Comparison of ENCODE assay signal across 1 cellular context in the genomic region with DNA sequence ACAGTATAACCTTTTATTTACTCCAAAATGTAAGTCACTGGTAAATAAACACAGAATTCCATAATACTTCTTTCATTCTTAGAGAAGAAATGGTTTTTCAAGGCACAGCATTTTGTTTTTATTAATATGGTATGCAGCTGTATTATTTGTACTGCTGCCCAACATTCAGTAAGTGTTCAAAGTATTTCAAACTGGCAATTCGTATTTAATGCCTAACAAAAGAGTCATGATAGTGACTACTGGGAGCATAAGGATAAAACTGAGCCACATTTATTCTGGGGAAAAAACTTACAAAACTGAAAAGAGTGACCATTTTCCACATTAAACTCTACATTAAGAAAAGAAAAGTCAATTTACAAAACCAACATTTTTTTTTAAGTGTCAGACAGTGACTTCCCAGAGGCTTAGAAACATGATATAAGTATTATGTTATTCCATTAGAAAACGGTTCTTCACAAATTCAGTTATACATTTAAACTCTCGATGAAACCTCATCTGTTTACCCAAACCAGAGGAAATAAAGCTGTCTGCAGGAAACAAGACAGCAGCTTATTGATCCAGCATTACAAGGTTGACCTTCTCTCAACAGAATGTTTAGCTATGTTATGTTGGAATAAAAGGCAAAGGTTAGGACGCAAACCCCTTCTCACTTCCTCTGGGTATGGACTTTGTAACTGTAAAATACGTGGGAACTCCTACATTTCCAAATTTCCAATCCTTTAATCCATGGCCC.
A peak's percentile ranks its signal among the peaks of the same experiment; 100 is the strongest.
TF ChIP-seq lines count a peak whose summit lies in the region.

No MANE protein-coding gene starts in this region.

TF ChIP-seq in HepG2, 621 proteins besides CTCF, POLR2A, EP300 and RAD21 (continued from another document and continues in another):
- TF ChIP-seq, protein P1, sequence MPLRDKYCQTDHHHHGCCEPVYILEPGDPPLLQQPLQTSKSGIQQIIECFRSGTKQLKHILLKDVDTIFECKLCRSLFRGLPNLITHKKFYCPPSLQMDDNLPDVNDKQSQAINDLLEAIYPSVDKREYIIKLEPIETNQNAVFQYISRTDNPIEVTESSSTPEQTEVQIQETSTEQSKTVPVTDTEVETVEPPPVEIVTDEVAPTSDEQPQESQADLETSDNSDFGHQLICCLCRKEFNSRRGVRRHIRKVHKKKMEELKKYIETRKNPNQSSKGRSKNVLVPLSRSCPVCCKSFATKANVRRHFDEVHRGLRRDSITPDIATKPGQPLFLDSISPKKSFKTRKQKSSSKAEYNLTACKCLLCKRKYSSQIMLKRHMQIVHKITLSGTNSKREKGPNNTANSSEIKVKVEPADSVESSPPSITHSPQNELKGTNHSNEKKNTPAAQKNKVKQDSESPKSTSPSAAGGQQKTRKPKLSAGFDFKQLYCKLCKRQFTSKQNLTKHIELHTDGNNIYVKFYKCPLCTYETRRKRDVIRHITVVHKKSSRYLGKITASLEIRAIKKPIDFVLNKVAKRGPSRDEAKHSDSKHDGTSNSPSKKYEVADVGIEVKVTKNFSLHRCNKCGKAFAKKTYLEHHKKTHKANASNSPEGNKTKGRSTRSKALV (CRISPR knock-in tag; IDR thresholded peaks at IDR 0.05): no peak; the same call in 1 of the 2 replicates
- TF ChIP-seq MIER2 (CRISPR knock-in tag; IDR thresholded peaks at IDR 0.05) (peak; percentile 79), KLF15 (CRISPR knock-in tag; IDR thresholded peaks at IDR 0.05; ENCODE audit: borderline replicate concordance) (no peak), BRD4 (CRISPR knock-in tag; IDR thresholded peaks at IDR 0.05) (0 out of 2 replicates have a peak, but pooled peaks have one; percentile 37), RARG (CRISPR knock-in tag; IDR thresholded peaks at IDR 0.05; ENCODE audit: low read depth) (no peak), ZNF572 (CRISPR knock-in tag; IDR thresholded peaks at IDR 0.05) (no peak), RORA (CRISPR knock-in tag; IDR thresholded peaks at IDR 0.05) (no peak), JUNB (CRISPR knock-in tag; IDR thresholded peaks at IDR 0.05; ENCODE audit: borderline replicate concordance) (no peak), ZNF605 (CRISPR knock-in tag; IDR thresholded peaks at IDR 0.05) (no peak), SRF (IDR thresholded peaks at IDR 0.05; ENCODE audit: low read depth, low read length) (no peak), ZSCAN30 (CRISPR knock-in tag; IDR thresholded peaks at IDR 0.05) (no peak; the same call in 1 of the 2 replicates), SMYD3 (CRISPR knock-in tag; IDR thresholded peaks at IDR 0.05) (peak; percentile 69; the same call in 1 of the 2 replicates), ETV6 (CRISPR knock-in tag; conservative IDR thresholded peaks at IDR 0.05) (peak; percentile 92), HMG20B (CRISPR knock-in tag; conservative IDR thresholded peaks at IDR 0.05) (peak; percentile 87), MBNL3 (CRISPR knock-in tag; conservative IDR thresholded peaks at IDR 0.05) (no peak), ZKSCAN1 (IDR thresholded peaks at IDR 0.05; ENCODE audit: low read length) (no peak), KDM6A (CRISPR knock-in tag; IDR thresholded peaks at IDR 0.05; ENCODE audit: low read depth) (peak; percentile 97), ZNF382 (CRISPR knock-in tag; IDR thresholded peaks at IDR 0.05; ENCODE audit: borderline replicate concordance) (no peak), NPAS2 (CRISPR knock-in tag; IDR thresholded peaks at IDR 0.05; ENCODE audit: borderline replicate concordance) (no peak), ZNF33B (CRISPR knock-in tag; IDR thresholded peaks at IDR 0.05) (no peak), TGIF2 (CRISPR knock-in tag; IDR thresholded peaks at IDR 0.05) (no peak), ZNF510 (CRISPR knock-in tag; IDR thresholded peaks at IDR 0.05; ENCODE audit: low read depth) (peak; percentile 61; the same call in 1 of the 2 replicates)
- TF ChIP-seq, protein P2, sequence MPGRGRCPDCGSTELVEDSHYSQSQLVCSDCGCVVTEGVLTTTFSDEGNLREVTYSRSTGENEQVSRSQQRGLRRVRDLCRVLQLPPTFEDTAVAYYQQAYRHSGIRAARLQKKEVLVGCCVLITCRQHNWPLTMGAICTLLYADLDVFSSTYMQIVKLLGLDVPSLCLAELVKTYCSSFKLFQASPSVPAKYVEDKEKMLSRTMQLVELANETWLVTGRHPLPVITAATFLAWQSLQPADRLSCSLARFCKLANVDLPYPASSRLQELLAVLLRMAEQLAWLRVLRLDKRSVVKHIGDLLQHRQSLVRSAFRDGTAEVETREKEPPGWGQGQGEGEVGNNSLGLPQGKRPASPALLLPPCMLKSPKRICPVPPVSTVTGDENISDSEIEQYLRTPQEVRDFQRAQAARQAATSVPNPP (CRISPR knock-in tag; IDR thresholded peaks at IDR 0.05): 0 out of 2 replicates have a peak, but pooled peaks have one; percentile 36
- TF ChIP-seq, protein P3, sequence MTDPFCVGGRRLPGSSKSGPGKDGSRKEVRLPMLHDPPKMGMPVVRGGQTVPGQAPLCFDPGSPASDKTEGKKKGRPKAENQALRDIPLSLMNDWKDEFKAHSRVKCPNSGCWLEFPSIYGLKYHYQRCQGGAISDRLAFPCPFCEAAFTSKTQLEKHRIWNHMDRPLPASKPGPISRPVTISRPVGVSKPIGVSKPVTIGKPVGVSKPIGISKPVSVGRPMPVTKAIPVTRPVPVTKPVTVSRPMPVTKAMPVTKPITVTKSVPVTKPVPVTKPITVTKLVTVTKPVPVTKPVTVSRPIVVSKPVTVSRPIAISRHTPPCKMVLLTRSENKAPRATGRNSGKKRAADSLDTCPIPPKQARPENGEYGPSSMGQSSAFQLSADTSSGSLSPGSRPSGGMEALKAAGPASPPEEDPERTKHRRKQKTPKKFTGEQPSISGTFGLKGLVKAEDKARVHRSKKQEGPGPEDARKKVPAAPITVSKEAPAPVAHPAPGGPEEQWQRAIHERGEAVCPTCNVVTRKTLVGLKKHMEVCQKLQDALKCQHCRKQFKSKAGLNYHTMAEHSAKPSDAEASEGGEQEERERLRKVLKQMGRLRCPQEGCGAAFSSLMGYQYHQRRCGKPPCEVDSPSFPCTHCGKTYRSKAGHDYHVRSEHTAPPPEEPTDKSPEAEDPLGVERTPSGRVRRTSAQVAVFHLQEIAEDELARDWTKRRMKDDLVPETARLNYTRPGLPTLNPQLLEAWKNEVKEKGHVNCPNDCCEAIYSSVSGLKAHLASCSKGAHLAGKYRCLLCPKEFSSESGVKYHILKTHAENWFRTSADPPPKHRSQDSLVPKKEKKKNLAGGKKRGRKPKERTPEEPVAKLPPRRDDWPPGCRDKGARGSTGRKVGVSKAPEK (CRISPR knock-in tag; IDR thresholded peaks at IDR 0.05; ENCODE audit: borderline replicate concordance): no peak
- TF ChIP-seq, protein P4, sequence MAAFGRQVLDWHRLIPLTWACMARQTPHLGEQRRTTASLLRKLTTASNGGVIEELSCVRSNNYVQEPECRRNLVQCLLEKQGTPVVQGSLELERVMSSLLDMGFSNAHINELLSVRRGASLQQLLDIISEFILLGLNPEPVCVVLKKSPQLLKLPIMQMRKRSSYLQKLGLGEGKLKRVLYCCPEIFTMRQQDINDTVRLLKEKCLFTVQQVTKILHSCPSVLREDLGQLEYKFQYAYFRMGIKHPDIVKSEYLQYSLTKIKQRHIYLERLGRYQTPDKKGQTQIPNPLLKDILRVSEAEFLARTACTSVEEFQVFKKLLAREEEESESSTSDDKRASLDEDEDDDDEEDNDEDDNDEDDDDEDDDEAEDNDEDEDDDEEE (CRISPR knock-in tag; IDR thresholded peaks at IDR 0.05): no peak
- TF ChIP-seq, protein P5, sequence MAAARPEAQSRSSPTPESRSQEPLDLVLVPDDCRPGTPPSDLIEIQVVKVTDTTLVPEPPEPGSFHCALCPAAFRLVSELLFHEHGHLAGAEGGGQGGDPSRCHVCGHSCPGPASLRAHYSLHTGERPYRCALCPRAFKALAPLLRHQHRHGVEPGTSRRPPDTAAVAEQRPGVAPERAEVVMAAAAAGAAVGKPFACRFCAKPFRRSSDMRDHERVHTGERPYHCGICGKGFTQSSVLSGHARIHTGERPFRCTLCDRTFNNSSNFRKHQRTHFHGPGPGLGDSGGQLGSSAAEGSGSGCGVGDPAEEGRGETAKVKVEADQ (CRISPR knock-in tag; IDR thresholded peaks at IDR 0.05; ENCODE audit: borderline replicate concordance): 0 out of 2 replicates have a peak, but pooled peaks have one; percentile 44
- TF ChIP-seq, protein P6, sequence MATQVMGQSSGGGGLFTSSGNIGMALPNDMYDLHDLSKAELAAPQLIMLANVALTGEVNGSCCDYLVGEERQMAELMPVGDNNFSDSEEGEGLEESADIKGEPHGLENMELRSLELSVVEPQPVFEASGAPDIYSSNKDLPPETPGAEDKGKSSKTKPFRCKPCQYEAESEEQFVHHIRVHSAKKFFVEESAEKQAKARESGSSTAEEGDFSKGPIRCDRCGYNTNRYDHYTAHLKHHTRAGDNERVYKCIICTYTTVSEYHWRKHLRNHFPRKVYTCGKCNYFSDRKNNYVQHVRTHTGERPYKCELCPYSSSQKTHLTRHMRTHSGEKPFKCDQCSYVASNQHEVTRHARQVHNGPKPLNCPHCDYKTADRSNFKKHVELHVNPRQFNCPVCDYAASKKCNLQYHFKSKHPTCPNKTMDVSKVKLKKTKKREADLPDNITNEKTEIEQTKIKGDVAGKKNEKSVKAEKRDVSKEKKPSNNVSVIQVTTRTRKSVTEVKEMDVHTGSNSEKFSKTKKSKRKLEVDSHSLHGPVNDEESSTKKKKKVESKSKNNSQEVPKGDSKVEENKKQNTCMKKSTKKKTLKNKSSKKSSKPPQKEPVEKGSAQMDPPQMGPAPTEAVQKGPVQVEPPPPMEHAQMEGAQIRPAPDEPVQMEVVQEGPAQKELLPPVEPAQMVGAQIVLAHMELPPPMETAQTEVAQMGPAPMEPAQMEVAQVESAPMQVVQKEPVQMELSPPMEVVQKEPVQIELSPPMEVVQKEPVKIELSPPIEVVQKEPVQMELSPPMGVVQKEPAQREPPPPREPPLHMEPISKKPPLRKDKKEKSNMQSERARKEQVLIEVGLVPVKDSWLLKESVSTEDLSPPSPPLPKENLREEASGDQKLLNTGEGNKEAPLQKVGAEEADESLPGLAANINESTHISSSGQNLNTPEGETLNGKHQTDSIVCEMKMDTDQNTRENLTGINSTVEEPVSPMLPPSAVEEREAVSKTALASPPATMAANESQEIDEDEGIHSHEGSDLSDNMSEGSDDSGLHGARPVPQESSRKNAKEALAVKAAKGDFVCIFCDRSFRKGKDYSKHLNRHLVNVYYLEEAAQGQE (IDR thresholded peaks at IDR 0.05; ENCODE audit: borderline replicate concordance in 1 of 2, low read depth in 1 of 2, low read length in 2 of 2): peak in 1 of 2 experiments; percentile 78; a peak in 2 of 4 replicates
- TF ChIP-seq, protein P7, sequence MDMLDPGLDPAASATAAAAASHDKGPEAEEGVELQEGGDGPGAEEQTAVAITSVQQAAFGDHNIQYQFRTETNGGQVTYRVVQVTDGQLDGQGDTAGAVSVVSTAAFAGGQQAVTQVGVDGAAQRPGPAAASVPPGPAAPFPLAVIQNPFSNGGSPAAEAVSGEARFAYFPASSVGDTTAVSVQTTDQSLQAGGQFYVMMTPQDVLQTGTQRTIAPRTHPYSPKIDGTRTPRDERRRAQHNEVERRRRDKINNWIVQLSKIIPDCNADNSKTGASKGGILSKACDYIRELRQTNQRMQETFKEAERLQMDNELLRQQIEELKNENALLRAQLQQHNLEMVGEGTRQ (IDR thresholded peaks at IDR 0.05; ENCODE audit: low read depth, low read length): no peak
- TF ChIP-seq, protein P7 (CRISPR knock-in tag; IDR thresholded peaks at IDR 0.05; ENCODE audit: borderline replicate concordance): no peak
- TF ChIP-seq, protein P8, sequence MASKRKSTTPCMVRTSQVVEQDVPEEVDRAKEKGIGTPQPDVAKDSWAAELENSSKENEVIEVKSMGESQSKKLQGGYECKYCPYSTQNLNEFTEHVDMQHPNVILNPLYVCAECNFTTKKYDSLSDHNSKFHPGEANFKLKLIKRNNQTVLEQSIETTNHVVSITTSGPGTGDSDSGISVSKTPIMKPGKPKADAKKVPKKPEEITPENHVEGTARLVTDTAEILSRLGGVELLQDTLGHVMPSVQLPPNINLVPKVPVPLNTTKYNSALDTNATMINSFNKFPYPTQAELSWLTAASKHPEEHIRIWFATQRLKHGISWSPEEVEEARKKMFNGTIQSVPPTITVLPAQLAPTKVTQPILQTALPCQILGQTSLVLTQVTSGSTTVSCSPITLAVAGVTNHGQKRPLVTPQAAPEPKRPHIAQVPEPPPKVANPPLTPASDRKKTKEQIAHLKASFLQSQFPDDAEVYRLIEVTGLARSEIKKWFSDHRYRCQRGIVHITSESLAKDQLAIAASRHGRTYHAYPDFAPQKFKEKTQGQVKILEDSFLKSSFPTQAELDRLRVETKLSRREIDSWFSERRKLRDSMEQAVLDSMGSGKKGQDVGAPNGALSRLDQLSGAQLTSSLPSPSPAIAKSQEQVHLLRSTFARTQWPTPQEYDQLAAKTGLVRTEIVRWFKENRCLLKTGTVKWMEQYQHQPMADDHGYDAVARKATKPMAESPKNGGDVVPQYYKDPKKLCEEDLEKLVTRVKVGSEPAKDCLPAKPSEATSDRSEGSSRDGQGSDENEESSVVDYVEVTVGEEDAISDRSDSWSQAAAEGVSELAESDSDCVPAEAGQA (IDR thresholded peaks at IDR 0.05; ENCODE audit: low read depth): 0 out of 2 replicates have a peak, but pooled peaks have one; percentile 31
- TF ChIP-seq, protein P8 (CRISPR knock-in tag; IDR thresholded peaks at IDR 0.05; ENCODE audit: borderline replicate concordance): no peak
- TF ChIP-seq, protein P9, sequence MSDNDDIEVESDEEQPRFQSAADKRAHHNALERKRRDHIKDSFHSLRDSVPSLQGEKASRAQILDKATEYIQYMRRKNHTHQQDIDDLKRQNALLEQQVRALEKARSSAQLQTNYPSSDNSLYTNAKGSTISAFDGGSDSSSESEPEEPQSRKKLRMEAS (IDR thresholded peaks at IDR 0.05): peak; percentile 50; the same call in 1 of the 2 replicates
- TF ChIP-seq, protein P10, sequence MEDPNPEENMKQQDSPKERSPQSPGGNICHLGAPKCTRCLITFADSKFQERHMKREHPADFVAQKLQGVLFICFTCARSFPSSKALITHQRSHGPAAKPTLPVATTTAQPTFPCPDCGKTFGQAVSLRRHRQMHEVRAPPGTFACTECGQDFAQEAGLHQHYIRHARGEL (CRISPR knock-in tag; IDR thresholded peaks at IDR 0.05): no peak
